ENCODE assay signal across 20 cellular contexts in genomic region chr16:24774510-24774909, GRCh38. TPM values are rescaled to one million over a fixed set of nuclear protein-coding genes. Genes with fewer than 3 reads are reported as not detected.
DNase-seq lines count a peak whose midpoint lies in the region; ATAC-seq, FAIRE-seq and TF ChIP-seq lines count a peak whose summit lies in the region.
"Had no signal": no experiment of that assay in that cellular context is flagged by ENCODE, and none has a peak within 500 bp of the region (broad histone marks: within the 10 kb centered on the region; RNA-seq: fewer than 3 reads in every experiment).

No MANE protein-coding gene starts in this region.

- H3K27me3 Mint-ChIP-seq in activated naive CD4-positive, alpha-beta T cell treated with anti-CD3 and anti-CD28 coated beads, Interleukin-2, amount 50 U/mL, for 24 hours: no peaks in the 10 kb centered on the region
- H3K27me3 Mint-ChIP-seq in activated naive CD4-positive, alpha-beta T cell treated with anti-CD3 and anti-CD28 coated beads for 36 hours (ENCODE audit: low read depth): no peaks in the 10 kb centered on the region
- no peaks in the 10 kb centered on the region for H3K27me3 Mint-ChIP-seq in CD8-positive, alpha-beta T cell (ENCODE audit: low read depth)
- no peaks in the 10 kb centered on the region for H3K27me3 Mint-ChIP-seq in naive thymus-derived CD8-positive, alpha-beta T cell
- no peaks in the 10 kb centered on the region for H3K27me3 Mint-ChIP-seq in WTC11 (ENCODE audit: low read depth)

- POLR2A ChIA-PET in CD8-positive, alpha-beta T cell (lab: Charles Lee): no interaction called here
- POLR2A ChIA-PET in naive thymus-derived CD8-positive, alpha-beta T cell (lab: Charles Lee): no interaction called here
- POLR2A ChIA-PET in WTC11 (lab: Charles Lee): no interaction called here

- H3K4me3 Mint-ChIP-seq in activated naive CD4-positive, alpha-beta T cell treated with anti-CD3 and anti-CD28 coated beads, Interleukin-2, amount 50 U/mL, for 24 hours: no peak overlapping the region
- H3K4me3 Mint-ChIP-seq in activated naive CD4-positive, alpha-beta T cell treated with anti-CD3 and anti-CD28 coated beads for 36 hours: no peak overlapping the region
- H3K4me3 Mint-ChIP-seq in CD8-positive, alpha-beta T cell: no peak overlapping the region
- H3K4me3 Mint-ChIP-seq in naive thymus-derived CD8-positive, alpha-beta T cell: no peak overlapping the region
- no peak overlapping the region for H3K4me3 Mint-ChIP-seq in WTC11

- TF ChIP-seq CTCF in CD8-positive, alpha-beta T cell (IDR thresholded peaks at IDR 0.05): no peak
- TF ChIP-seq CTCF in VCaP (conservative IDR thresholded peaks at IDR 0.05): no peak
- no peak for TF ChIP-seq CTCF in WTC11 (IDR thresholded peaks at IDR 0.05)

- peaks cover 20% of the 10 kb centered on the region for H3K36me3 ChIP-seq in CD8-positive, alpha-beta T cell (ENCODE audit: insufficient read depth, low read length)

- peak overlapping the region; percentile 64 for H3K27ac Mint-ChIP-seq in activated naive CD4-positive, alpha-beta T cell treated with anti-CD3 and anti-CD28 coated beads, Interleukin-2, amount 50 U/mL, for 24 hours
- H3K27ac Mint-ChIP-seq in activated naive CD4-positive, alpha-beta T cell treated with anti-CD3 and anti-CD28 coated beads for 36 hours: no peak overlapping the region
- H3K27ac Mint-ChIP-seq in CD8-positive, alpha-beta T cell: peak overlapping the region; percentile 0
- H3K27ac Mint-ChIP-seq in naive thymus-derived CD8-positive, alpha-beta T cell: peak overlapping the region in 7 of 10 donors; percentile 14 to 78 (median 45)
- no peak overlapping the region for H3K27ac Mint-ChIP-seq in WTC11

- no peaks in the 10 kb centered on the region for H3K9me3 Mint-ChIP-seq in activated naive CD4-positive, alpha-beta T cell treated with anti-CD3 and anti-CD28 coated beads, Interleukin-2, amount 50 U/mL, for 24 hours
- H3K9me3 Mint-ChIP-seq in activated naive CD4-positive, alpha-beta T cell treated with anti-CD3 and anti-CD28 coated beads for 36 hours: no peaks in the 10 kb centered on the region
- H3K9me3 Mint-ChIP-seq in CD8-positive, alpha-beta T cell: no peaks in the 10 kb centered on the region
- peaks cover 0 to 2% (median 0%) of the 10 kb centered on the region in 9 donors for H3K9me3 Mint-ChIP-seq in naive thymus-derived CD8-positive, alpha-beta T cell
- H3K9me3 Mint-ChIP-seq in WTC11: no peaks in the 10 kb centered on the region

- H3K36me3 Mint-ChIP-seq in activated naive CD4-positive, alpha-beta T cell treated with anti-CD3 and anti-CD28 coated beads, Interleukin-2, amount 50 U/mL, for 24 hours: peaks cover 20% of the 10 kb centered on the region
- H3K36me3 Mint-ChIP-seq in activated naive CD4-positive, alpha-beta T cell treated with anti-CD3 and anti-CD28 coated beads for 36 hours (ENCODE audit: low read depth): peaks cover 40% of the 10 kb centered on the region
- H3K36me3 Mint-ChIP-seq in CD8-positive, alpha-beta T cell: peaks cover 77% of the 10 kb centered on the region
- peaks cover 0 to 84% (median 10%) of the 10 kb centered on the region in 3 donors for H3K36me3 Mint-ChIP-seq in naive thymus-derived CD8-positive, alpha-beta T cell
- H3K36me3 Mint-ChIP-seq in WTC11: peaks cover 53% of the 10 kb centered on the region

- CTCF ChIA-PET in activated naive CD4-positive, alpha-beta T cell treated with anti-CD3 and anti-CD28 coated beads for 36 hours (lab: Charles Lee): no interaction called here
- CTCF ChIA-PET in CD8-positive, alpha-beta T cell (lab: Charles Lee): no interaction called here
- CTCF ChIA-PET in WTC11 (lab: Charles Lee): no interaction called here

- no peaks in the 10 kb centered on the region for H3K9me3 ChIP-seq in CD8-positive, alpha-beta T cell (ENCODE audit: low read length)
- H3K9me3 ChIP-seq: BE2C, Peyer's patch, SJSA1 had no signal

- no peaks in the 10 kb centered on the region for H3K4me1 ChIP-seq in CD8-positive, alpha-beta T cell (ENCODE audit: insufficient read depth, low read length)
- H3K4me1 ChIP-seq: Peyer's patch had no signal

- FAIRE-seq in frontal cortex (lab: Jason Lieb, UNC): no peak
- FAIRE-seq: GM12892, GM18507 had no signal

- H3K4me3 ChIP-seq in CD8-positive, alpha-beta T cell (ENCODE audit: low read depth, low read length): no peak overlapping the region
- H3K4me3 ChIP-seq: Peyer's patch, SJSA1 had no signal

- no peak for ATAC-seq in CD8-positive, alpha-beta T cell
- no peak for ATAC-seq in naive thymus-derived CD8-positive, alpha-beta T cell
- ATAC-seq in WTC11: no peak

- H3K27me3 ChIP-seq in CD8-positive, alpha-beta T cell (ENCODE audit: insufficient read depth, low read length): no peaks in the 10 kb centered on the region
- H3K27me3 ChIP-seq: BE2C, Peyer's patch, SJSA1 had no signal

- no peak overlapping the region for H3K27ac ChIP-seq in CD8-positive, alpha-beta T cell (ENCODE audit: low read depth, low read length)
- H3K27ac ChIP-seq in VCaP: peak overlapping the region; percentile 73
- H3K27ac ChIP-seq: Peyer's patch, SJSA1 had no signal

- peaks cover 63% of the 10 kb centered on the region for H3K4me1 Mint-ChIP-seq in activated naive CD4-positive, alpha-beta T cell treated with anti-CD3 and anti-CD28 coated beads, Interleukin-2, amount 50 U/mL, for 24 hours
- H3K4me1 Mint-ChIP-seq in activated naive CD4-positive, alpha-beta T cell treated with anti-CD3 and anti-CD28 coated beads for 36 hours (ENCODE audit: low read depth): peaks cover 30% of the 10 kb centered on the region
- H3K4me1 Mint-ChIP-seq in CD8-positive, alpha-beta T cell (ENCODE audit: low read depth): peaks cover 37% of the 10 kb centered on the region
- H3K4me1 Mint-ChIP-seq in naive thymus-derived CD8-positive, alpha-beta T cell: peaks cover 23 to 38% (median 36%) of the 10 kb centered on the region in 4 donors
- H3K4me1 Mint-ChIP-seq in WTC11: peaks cover 12% of the 10 kb centered on the region

- intact Hi-C loops in activated naive CD4-positive, alpha-beta T cell treated with anti-CD3 and anti-CD28 coated beads for 36 hours (cut with micrococcal nuclease): no loop called here
- intact Hi-C loops in CD8-positive, alpha-beta T cell (cut with DNase I, micrococcal nuclease): loop anchor here in 1 of 2 experiments (5.0 kb wide), 1 partner anchor 42 kb away; no protein-coding TSS in a partner anchor

- DNase-seq in activated naive CD4-positive, alpha-beta T cell treated with anti-CD3 and anti-CD28 coated beads for 36 hours: no peak
- no peak for DNase-seq in CD8-positive, alpha-beta T cell
- DNase-seq in naive thymus-derived CD8-positive, alpha-beta T cell: no peak
- DNase-seq in WTC11 (ENCODE audit: low spot score) (no peak), frontal cortex (ENCODE audit: low spot score in 2 of 2) (no peak)
- no peak for DNase-seq in activated CD8-positive, alpha-beta memory T cell treated with anti-CD3 and anti-CD28 coated beads for 24 hours
- DNase-seq: BE2C; DMS79; GOT3; MM.1S; NCI-H1092; NCI-H2081 treated with DMSO at 0.1 percent for 48 hours; NCI-H748 treated with DMSO at 0.1 percent for 48 hours; NK-92 treated with Interleukin-12 subunit alpha and Interleukin-12 subunit beta, amount 100 ng/mL, for 24 hours; Peyer's patch had no signal

TF ChIP-seq in WTC11, 78 proteins besides CTCF, POLR2A, EP300 and RAD21 (continues in another document):
- TF ChIP-seq ZNF281 (CRISPR knock-in tag; IDR thresholded peaks at IDR 0.05): no peak
- TF ChIP-seq ERG (CRISPR knock-in tag; IDR thresholded peaks at IDR 0.05): no peak

RNA-seq across cellular contexts. Expression of gene TNRC6A, which starts 45.1 kb away (rescaled TPM):
- total RNA-seq in activated naive CD4-positive, alpha-beta T cell treated with anti-CD3 and anti-CD28 coated beads for 36 hours: 10 to 100 TPM; 37.2 to 39.0 TPM
- total RNA-seq in CD8-positive, alpha-beta T cell: 10 to 100 TPM; 65.2 to 73.4 TPM
- total RNA-seq in naive thymus-derived CD8-positive, alpha-beta T cell: 10 to 100 TPM; 84.1 to 85.2 TPM
- polyA plus RNA-seq in naive thymus-derived CD8-positive, alpha-beta T cell: 10 to 100 TPM in 2 of 3 donors, 1 to 10 TPM in 1; 9.4 to 12.9 (median 10.9) TPM
- total RNA-seq in WTC11 (2021): 76.8 to 86.3 TPM (median 77.4 TPM) in 3 replicates
- total RNA-seq in frontal cortex: 53.8 TPM

Comparison
In these comparisons a context has a peak if more than half of its experiments do, and no peak if none do; other contexts are left out.
1. H3K27ac Mint-ChIP-seq: peak in activated naive CD4-positive, alpha-beta T cell treated with anti-CD3 and anti-CD28 coated beads, Interleukin-2, amount 50 U/mL, for 24 hours (single experiment), CD8-positive, alpha-beta T cell (single experiment) and naive thymus-derived CD8-positive, alpha-beta T cell (7 of 10); none in activated naive CD4-positive, alpha-beta T cell treated with anti-CD3 and anti-CD28 coated beads for 36 hours (single experiment) and WTC11 (single experiment).